ENCODE assay signal across 8 cellular contexts in genomic region chr17:68616334-68616733, GRCh38. TPM values are rescaled to one million over a fixed set of nuclear protein-coding genes. Genes with fewer than 3 reads are reported as not detected.
"Had no signal": no experiment of that assay in that cellular context is flagged by ENCODE, and none has a peak within 500 bp of the region (broad histone marks: within the 10 kb centered on the region; RNA-seq: fewer than 3 reads in every experiment).

No MANE protein-coding gene starts in this region.

- DNase-seq: GDM1, GF-D8 had no signal

- FAIRE-seq: G401.6, GM12891, GM12892, GM18507, GM19239 had no signal

RNA-seq across cellular contexts. Expression of gene FAM20A, which starts 15.2 kb away (rescaled TPM):
- total RNA-seq: G401 had no signal
